In genomic region chr13:21225082-21225481, GRCh38 we compare ENCODE assay signal across 34 cellular contexts.
"Had no signal": no experiment of that assay in that cellular context is flagged by ENCODE, and none has a peak within 500 bp of the region (broad histone marks: within the 10 kb centered on the region; RNA-seq: fewer than 3 reads in every experiment).

No MANE protein-coding gene starts in this region.

- H3K27ac ChIP-seq: adrenal gland, body of pancreas, brain microvascular endothelial cell, breast epithelium, VCaP had no signal

- H3K4me1 ChIP-seq: adrenal gland, body of pancreas, breast epithelium had no signal

- DNase-seq: activated CD4-positive, alpha-beta memory T cell treated with anti-CD3 and anti-CD28 coated beads, Interleukin-2, amount 10 ng/mL, durations not matched to agents 7 days and 5 days; activated CD4-positive, alpha-beta T cell treated with anti-CD3 and anti-CD28 coated beads for 1 hour; activated CD4-positive, alpha-beta T cell treated with anti-CD3 and anti-CD28 coated beads for 36 hours; activated CD4-positive, alpha-beta T cell treated with anti-CD3 and anti-CD28 coated beads for 48 hours; activated CD4-positive, alpha-beta T cell treated with anti-CD3 and anti-CD28 coated beads, Interleukin-2, amount 10 ng/mL, durations not matched to agents 7 days and 5 days; activated CD4-positive, alpha-beta T cell treated with anti-CD3 and anti-CD28 coated beads, Interleukin-2, amount 50 U/mL, for 48 hours; activated CD4-positive, CD25-positive, alpha-beta regulatory T cell; activated CD8-positive, alpha-beta memory T cell treated with anti-CD3 and anti-CD28 coated beads for 24 hours; activated CD8-positive, alpha-beta memory T cell treated with anti-CD3 and anti-CD28 coated beads, Interleukin-2, amount 10 ng/mL, durations not matched to agents 7 days and 5 days; activated CD8-positive, alpha-beta memory T cell treated with anti-CD3 and anti-CD28 coated beads, Interleukin-2, amount 50 U/mL, for 48 hours; activated CD8-positive, alpha-beta T cell treated with anti-CD3 and anti-CD28 coated beads, Interleukin-2, amount 10 ng/mL, durations not matched to agents 7 days and 5 days; activated effector memory CD4-positive, alpha-beta T cell treated with anti-CD3 and anti-CD28 coated beads, Interleukin-2, amount 50 U/mL, for 16 hours; activated gamma-delta T cell treated with Interleukin-2 at 50 U/mL for 16 hours; activated naive CD4-positive, alpha-beta T cell; activated naive CD4-positive, alpha-beta T cell treated with anti-CD3 and anti-CD28 coated beads for 36 hours; activated naive CD4-positive, alpha-beta T cell treated with anti-CD3 and anti-CD28 coated beads, Interleukin-2, amount 50 U/mL, for 16 hours; activated naive CD8-positive, alpha-beta T cell treated with anti-CD3 and anti-CD28 coated beads for 36 hours; activated T-cell treated with anti-CD3 and anti-CD28 coated beads, Interleukin-2, amount 50 U/mL, for 1 hour; activated T-cell treated with anti-CD3 and anti-CD28 coated beads, Interleukin-2, amount 50 U/mL, for 4 hours; activated T-cell treated with anti-CD3 and anti-CD28 coated beads, Interleukin-2, amount 50 U/mL, for 72 hours; adrenal gland; amniotic stem cell; aorta; body of pancreas; brain microvascular endothelial cell; central memory CD4-positive, alpha-beta T cell; T-helper 2 cell; T-helper 9 cell had no signal

- H3K4me3 ChIP-seq: adrenal gland, body of pancreas, breast epithelium had no signal

- H3K27me3 ChIP-seq: adrenal gland, body of pancreas, brain microvascular endothelial cell, breast epithelium had no signal

- ATAC-seq: activated CD4-positive, alpha-beta T cell treated with anti-CD3 and anti-CD28 coated beads for 36 hours; activated CD4-positive, CD25-positive, alpha-beta regulatory T cell treated with anti-CD3 and anti-CD28 coated beads, Interleukin-2, amount 50 U/mL, for 24 hours; activated CD8-positive, alpha-beta memory T cell treated with anti-CD3 and anti-CD28 coated beads, Interleukin-2, amount 10 ng/mL, durations not matched to agents 7 days and 5 days; activated CD8-positive, alpha-beta T cell treated with anti-CD3 and anti-CD28 coated beads, Interleukin-2, amount 10 ng/mL, durations not matched to agents 7 days and 5 days; activated naive CD4-positive, alpha-beta T cell treated with anti-CD3 and anti-CD28 coated beads, Interleukin-2, amount 50 U/mL, for 72 hours; activated T-cell treated with anti-CD3 and anti-CD28 coated beads, Interleukin-2, amount 50 U/mL, for 4 hours; activated T-cell treated with anti-CD3 and anti-CD28 coated beads, Interleukin-2, amount 50 U/mL, for 72 hours; activated T-helper 17 cell treated with anti-CD3 and anti-CD28 coated beads, Interleukin-2, amount 50 U/mL, for 72 hours; body of pancreas; WTC11 had no signal

- H3K9me3 ChIP-seq: adrenal gland, body of pancreas had no signal

- H3K36me3 ChIP-seq: adrenal gland, brain microvascular endothelial cell, breast epithelium had no signal
